ENCODE assay signal across 10 cellular contexts in genomic region chr1:221157026-221157761, GRCh38.
DNase-seq lines count a peak whose midpoint lies in the region; ATAC-seq and TF ChIP-seq lines count a peak whose summit lies in the region.
"Had no signal": no experiment of that assay in that cellular context is flagged by ENCODE, and none has a peak within 500 bp of the region (broad histone marks: within the 10 kb centered on the region; RNA-seq: fewer than 3 reads in every experiment).

No MANE protein-coding gene starts in this region.

- DNase-seq in DMS53 (lab: John Stamatoyannopoulos, UW) (peak; percentile 55), NCI-H526 (lab: John Stamatoyannopoulos, UW) (peak; percentile 13 to 40), NCI-H82 (lab: John Stamatoyannopoulos, UW) (no peak), MCF 10A (ENCODE audit: unreplicated experiment) (no peak)
- no peak for DNase-seq in activated effector memory CD4-positive, alpha-beta T cell treated with Interleukin-2 at 50 U/mL for 16 hours
- no peak for DNase-seq in activated T-cell treated with anti-CD3 and anti-CD28 coated beads, Interleukin-2, amount 50 U/mL, for 24 hours
- DNase-seq: T-helper 1 cell had no signal

- no peak overlapping the region for H3K27ac Mint-ChIP-seq in MCF 10A (ENCODE audit: low read depth, unreplicated experiment)
- H3K27ac Mint-ChIP-seq in activated T-cell treated with anti-CD3 and anti-CD28 coated beads, Interleukin-2, amount 50 U/mL, for 24 hours: no peak overlapping the region
- H3K27ac Mint-ChIP-seq: activated T-helper 17 cell treated with anti-CD3 and anti-CD28 coated beads, Interleukin-2, amount 50 U/mL, for 72 hours had no signal

- CTCF ChIA-PET in MCF 10A (lab: Yijun Ruan, JAX): interaction anchor here (1.5 kb wide), 1 partner anchor 9 kb away, joined by 5 read pairs; no protein-coding TSS in a partner anchor

- peaks cover 4% of the 10 kb centered on the region for H3K9me3 Mint-ChIP-seq in MCF 10A (ENCODE audit: unreplicated experiment)
- H3K9me3 Mint-ChIP-seq in activated T-cell treated with anti-CD3 and anti-CD28 coated beads, Interleukin-2, amount 50 U/mL, for 24 hours: no peaks in the 10 kb centered on the region
- H3K9me3 Mint-ChIP-seq: activated T-helper 17 cell treated with anti-CD3 and anti-CD28 coated beads, Interleukin-2, amount 50 U/mL, for 72 hours had no signal

- no peaks in the 10 kb centered on the region for H3K27me3 Mint-ChIP-seq in MCF 10A (ENCODE audit: insufficient read depth, unreplicated experiment)
- H3K27me3 Mint-ChIP-seq in activated T-cell treated with anti-CD3 and anti-CD28 coated beads, Interleukin-2, amount 50 U/mL, for 24 hours: peaks cover 8% of the 10 kb centered on the region

- no peaks in the 10 kb centered on the region for H3K36me3 Mint-ChIP-seq in MCF 10A (ENCODE audit: insufficient read depth, unreplicated experiment)
- H3K36me3 Mint-ChIP-seq in activated T-cell treated with anti-CD3 and anti-CD28 coated beads, Interleukin-2, amount 50 U/mL, for 24 hours (ENCODE audit: low read depth): no peaks in the 10 kb centered on the region

- TF ChIP-seq CTCF in MCF 10A (IDR thresholded peaks at IDR 0.05; ENCODE audit: unreplicated experiment): no peak

- POLR2A ChIA-PET in MCF 10A (lab: Yijun Ruan, JAX): no interaction called here

- BruUV-seq in MCF 10A (replicated peaks; lab: Mats Ljungman, UMichigan): no TSS peak

- no peak overlapping the region for H3K4me3 Mint-ChIP-seq in MCF 10A (ENCODE audit: unreplicated experiment)
- H3K4me3 Mint-ChIP-seq in activated T-cell treated with anti-CD3 and anti-CD28 coated beads, Interleukin-2, amount 50 U/mL, for 24 hours: no peak overlapping the region
- H3K4me3 Mint-ChIP-seq: activated T-helper 17 cell treated with anti-CD3 and anti-CD28 coated beads, Interleukin-2, amount 50 U/mL, for 72 hours had no signal

- H3K4me1 Mint-ChIP-seq in MCF 10A (ENCODE audit: insufficient read depth, unreplicated experiment): no peaks in the 10 kb centered on the region
- no peaks in the 10 kb centered on the region for H3K4me1 Mint-ChIP-seq in activated T-cell treated with anti-CD3 and anti-CD28 coated beads, Interleukin-2, amount 50 U/mL, for 24 hours (ENCODE audit: low read depth)
- H3K4me1 Mint-ChIP-seq: activated T-helper 17 cell treated with anti-CD3 and anti-CD28 coated beads, Interleukin-2, amount 50 U/mL, for 72 hours had no signal

- ATAC-seq in GM19455 (IDR thresholded peaks at IDR 0.05; ENCODE audit: unreplicated experiment) (peak; percentile 96), HG03045 (IDR thresholded peaks at IDR 0.05; ENCODE audit: unreplicated experiment) (peak; percentile 94)
- ATAC-seq: activated T-helper 17 cell treated with anti-CD3 and anti-CD28 coated beads, Interleukin-2, amount 50 U/mL, for 72 hours had no signal

- intact Hi-C loops in MCF 10A (cut with micrococcal nuclease): no loop called here

Comparison
In these comparisons a context has a peak if more than half of its experiments do, and no peak if none do; other contexts are left out.
1. DNase-seq: peak in DMS53 (single experiment) and NCI-H526 (2 of 2); none in NCI-H82 (single experiment), activated effector memory CD4-positive, alpha-beta T cell treated with Interleukin-2 at 50 U/mL for 16 hours (single experiment), MCF 10A (single experiment) and activated T-cell treated with anti-CD3 and anti-CD28 coated beads, Interleukin-2, amount 50 U/mL, for 24 hours (single experiment).